In the genomic region with DNA sequence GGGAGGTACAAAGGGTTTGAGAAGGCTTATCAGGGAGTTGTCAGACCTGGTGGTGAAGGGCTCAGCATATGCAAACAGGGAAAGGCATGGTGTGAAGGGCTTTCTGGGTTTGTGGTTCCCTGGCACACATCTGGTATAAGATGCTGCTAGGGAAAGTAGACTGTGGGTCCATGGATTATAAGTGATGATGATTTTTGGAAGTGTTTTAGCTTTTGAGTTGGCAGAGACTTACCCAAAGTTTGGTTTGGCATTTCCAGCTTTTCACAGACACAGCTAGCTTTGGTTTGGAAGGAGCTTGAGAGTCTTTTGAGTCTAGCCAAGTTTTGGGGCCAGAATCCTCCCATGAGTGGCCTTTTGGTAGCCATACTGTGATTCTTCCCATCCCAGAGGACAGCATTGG, we compare ENCODE assay signal across 8 cellular contexts. TPM values are rescaled to one million over a fixed set of nuclear protein-coding genes. Genes with fewer than 3 reads are reported as not detected.
DNase-seq lines count a peak whose midpoint lies in the region; ATAC-seq and TF ChIP-seq lines count a peak whose summit lies in the region.

No MANE protein-coding gene starts in this region.

- H3K4me1 Mint-ChIP-seq in nephron progenitor cell = peaks cover 28% of the 10 kb centered on the region

- DNase-seq in MG63 (no peak), nephron progenitor cell (no peak), NCI-H345 (lab: John Stamatoyannopoulos, UW) (no peak), cerebellar nuclear complex (lab: John Stamatoyannopoulos, UW) (no peak), COR-L47 (lab: John Stamatoyannopoulos, UW) (no peak)

- peak overlapping the region; percentile 88 to 100 (median 98) for H3K4me2 ChIP-seq in BLaER1 treated with 17β-estradiol and CSF1 and Interleukin-3, amounts not matched to agents 10 nM and 100 nM

- peaks cover 63 to 68% (median 67%) of the 10 kb centered on the region in 11 experiments for H4K20me1 ChIP-seq in BLaER1 treated with 17β-estradiol and CSF1 and Interleukin-3, amounts not matched to agents 10 nM and 100 nM

- peak overlapping the region; percentile 96 for H3K27ac Mint-ChIP-seq in nephron progenitor cell

- peak overlapping the region; percentile 89 to 100 (median 96) for H3K9ac ChIP-seq in BLaER1 treated with 17β-estradiol and CSF1 and Interleukin-3, amounts not matched to agents 10 nM and 100 nM

- H3K4me1 ChIP-seq in BLaER1 treated with 17β-estradiol and CSF1 and Interleukin-3, amounts not matched to agents 10 nM and 100 nM = peaks cover 25 to 64% (median 42%) of the 10 kb centered on the region in 10 experiments
- H3K4me1 ChIP-seq in ectodermal cell (ENCODE audit: control insufficient read depth, insufficient read depth, low read length) = peaks cover 13% of the 10 kb centered on the region

- H3K4me3 ChIP-seq in BLaER1 treated with 17β-estradiol and CSF1 and Interleukin-3, amounts not matched to agents 10 nM and 100 nM = peak overlapping the region; percentile 90 to 100 (median 100)
- H3K4me3 ChIP-seq in MG63 (peak overlapping the region; percentile 97), ectodermal cell (ENCODE audit: insufficient read depth, low read depth, low read length) (peak overlapping the region; percentile 100)

- peak overlapping the region in 10 of 11 experiments; percentile 88 to 99 (median 97); a peak in 14 of 22 replicates for H3K27ac ChIP-seq in BLaER1 treated with 17β-estradiol and CSF1 and Interleukin-3, amounts not matched to agents 10 nM and 100 nM
- H3K27ac ChIP-seq in ectodermal cell (ENCODE audit: insufficient read depth, low read depth, low read length, poor library complexity, severe bottlenecking) = no peak overlapping the region

- H3K27me3 Mint-ChIP-seq in nephron progenitor cell (ENCODE audit: low read depth, poor library complexity) = peaks cover 34% of the 10 kb centered on the region

- H3K36me3 ChIP-seq in BLaER1 treated with 17β-estradiol and CSF1 and Interleukin-3, amounts not matched to agents 10 nM and 100 nM = peaks cover 49 to 64% (median 62%) of the 10 kb centered on the region in 11 experiments
- H3K36me3 ChIP-seq in MG63 (peaks cover 62% of the 10 kb centered on the region), ectodermal cell (ENCODE audit: control insufficient read depth, insufficient read depth, low read length) (peaks cover 38% of the 10 kb centered on the region)

- H3K36me3 Mint-ChIP-seq in nephron progenitor cell (ENCODE audit: low read depth) = peaks cover 42% of the 10 kb centered on the region

- peak overlapping the region; percentile 98 for H3K4me3 Mint-ChIP-seq in nephron progenitor cell

- H3K9me3 Mint-ChIP-seq in nephron progenitor cell = no peaks in the 10 kb centered on the region

- no peak for TF ChIP-seq CTCF in nephron progenitor cell (IDR thresholded peaks at IDR 0.05)

- H3K27me3 ChIP-seq in BLaER1 treated with 17β-estradiol and CSF1 and Interleukin-3, amounts not matched to agents 10 nM and 100 nM = peaks cover 0 to 4% (median 0%) of the 10 kb centered on the region in 11 experiments; a peak in 2 of 22 replicates
- H3K27me3 ChIP-seq in MG63 (no peaks in the 10 kb centered on the region), ectodermal cell (ENCODE audit: control insufficient read depth, insufficient read depth, low read length, poor library complexity, severe bottlenecking) (peaks cover 16% of the 10 kb centered on the region)

- no peak for ATAC-seq in HG03354 (IDR thresholded peaks at IDR 0.05; ENCODE audit: poor library complexity, severe bottlenecking, unreplicated experiment)

- H3K9me3 ChIP-seq in BLaER1 treated with 17β-estradiol and CSF1 and Interleukin-3, amounts not matched to agents 10 nM and 100 nM (replicated peaks in 1 of 11) = peaks cover 0 to 6% (median 0%) of the 10 kb centered on the region in 11 experiments; a peak in 4 of 22 replicates
- H3K9me3 ChIP-seq in MG63 (no peaks in the 10 kb centered on the region), ectodermal cell (ENCODE audit: control insufficient read depth, low read length) (no peaks in the 10 kb centered on the region)

RNA-seq across cellular contexts. Expression of a gene that starts 2.3 kb away (rescaled TPM):
- 352 and 641 TPM in 2 replicates for total RNA-seq in MG63 (2014; rRNA removed; shearing (Covaris generic); ENCODE audit: low replicate concordance)
- 1,177 TPM for polyA plus RNA-seq in ectodermal cell (2013, experiment 1 of 4)
- polyA plus RNA-seq in ectodermal cell (2013, experiment 2 of 4) = 1,248 TPM
- polyA plus RNA-seq in ectodermal cell (2013, experiment 3 of 4) = 686 TPM
- 770 TPM for polyA plus RNA-seq in ectodermal cell (2013, experiment 4 of 4)

RNA-seq across cellular contexts. Expression of a gene that starts 8.8 kb away (rescaled TPM):
- total RNA-seq in MG63 (2014; rRNA removed; shearing (Covaris generic); ENCODE audit: low replicate concordance) = 50.3 and 58.8 TPM in 2 replicates
- polyA plus RNA-seq in ectodermal cell (2013, experiment 1 of 4) = 109 TPM
- polyA plus RNA-seq in ectodermal cell (2013, experiment 2 of 4) = 111 TPM
- 106 TPM for polyA plus RNA-seq in ectodermal cell (2013, experiment 3 of 4)
- 125 TPM for polyA plus RNA-seq in ectodermal cell (2013, experiment 4 of 4)

RNA-seq across cellular contexts. Expression of a gene that starts 12.3 kb away (rescaled TPM):
- total RNA-seq in MG63 (2014; rRNA removed; shearing (Covaris generic); ENCODE audit: low replicate concordance) = 132 and 239 TPM in 2 replicates
- polyA plus RNA-seq in ectodermal cell (2013, experiment 1 of 4) = 105 TPM
- 105 TPM for polyA plus RNA-seq in ectodermal cell (2013, experiment 2 of 4)
- polyA plus RNA-seq in ectodermal cell (2013, experiment 3 of 4) = 86.3 TPM
- polyA plus RNA-seq in ectodermal cell (2013, experiment 4 of 4) = 90.7 TPM

RNA-seq across cellular contexts. Expression of a gene that starts 26.5 kb away (rescaled TPM):
- 8.3 and 24.7 TPM in 2 replicates for total RNA-seq in MG63 (2014; rRNA removed; shearing (Covaris generic); ENCODE audit: low replicate concordance)
- polyA plus RNA-seq in ectodermal cell (2013, experiment 1 of 4) = 19.6 TPM
- 18.5 TPM for polyA plus RNA-seq in ectodermal cell (2013, experiment 2 of 4)
- polyA plus RNA-seq in ectodermal cell (2013, experiment 3 of 4) = 18.4 TPM
- polyA plus RNA-seq in ectodermal cell (2013, experiment 4 of 4) = 18.6 TPM

RNA-seq across cellular contexts. Expression of a gene that starts 27.0 kb away (rescaled TPM):
- 9.4 and 23.8 TPM in 2 replicates for total RNA-seq in MG63 (2014; rRNA removed; shearing (Covaris generic); ENCODE audit: low replicate concordance)
- 27.4 TPM for polyA plus RNA-seq in ectodermal cell (2013, experiment 1 of 4)
- 29.9 TPM for polyA plus RNA-seq in ectodermal cell (2013, experiment 2 of 4)
- polyA plus RNA-seq in ectodermal cell (2013, experiment 3 of 4) = 23.0 TPM
- 26.1 TPM for polyA plus RNA-seq in ectodermal cell (2013, experiment 4 of 4)
